Comparison of ENCODE assay signal across 9 cellular contexts in genomic region chr11:37503411-37504065, GRCh38.
DNase-seq lines count a peak whose midpoint lies in the region; ATAC-seq lines count a peak whose summit lies in the region.
"Had no signal": no experiment of that assay in that cellular context is flagged by ENCODE, and none has a peak within 500 bp of the region (broad histone marks: within the 10 kb centered on the region; RNA-seq: fewer than 3 reads in every experiment).

No MANE protein-coding gene starts in this region.

- no peak overlapping the region for H3K27ac Mint-ChIP-seq in T-helper 2 cell treated with Interferon-gamma antibody and Interleukin-4, amounts not matched to agents 5 μg/mL and 100 μg/mL, for 36 hours
- H3K27ac Mint-ChIP-seq: CD4-positive, alpha-beta memory T cell had no signal

- H3K27me3 Mint-ChIP-seq in T-helper 2 cell treated with Interferon-gamma antibody and Interleukin-4, amounts not matched to agents 5 μg/mL and 100 μg/mL, for 36 hours (ENCODE audit: low read depth) = no peaks in the 10 kb centered on the region
- H3K27me3 Mint-ChIP-seq: CD4-positive, alpha-beta memory T cell had no signal

- ATAC-seq in GM18517 (IDR thresholded peaks at IDR 0.05; ENCODE audit: unreplicated experiment) = peak; percentile 46
- ATAC-seq in GM21717 (IDR thresholded peaks at IDR 0.05; ENCODE audit: unreplicated experiment) = peak; percentile 38
- peak; percentile 52 for ATAC-seq in HG03354 (IDR thresholded peaks at IDR 0.05; ENCODE audit: poor library complexity, severe bottlenecking, unreplicated experiment)

- peak; percentile 62 for DNase-seq in foreskin melanocyte
- no peak for DNase-seq in GM19240 (ENCODE audit: insufficient read length, low spot score)
- no peak for DNase-seq in EL
- no peak for DNase-seq in T-helper 2 cell treated with Interferon-gamma antibody and Interleukin-4, amounts not matched to agents 5 μg/mL and 100 μg/mL, for 36 hours (ENCODE audit: low spot score)
- no peak for DNase-seq in activated CD4-positive, alpha-beta T cell treated with anti-CD3 and anti-CD28 coated beads, Interleukin-2, amount 50 U/mL, for 4 hours
- DNase-seq: CD4-positive, alpha-beta memory T cell had no signal

- H3K36me3 Mint-ChIP-seq in T-helper 2 cell treated with Interferon-gamma antibody and Interleukin-4, amounts not matched to agents 5 μg/mL and 100 μg/mL, for 36 hours (ENCODE audit: low read depth) = no peaks in the 10 kb centered on the region
- H3K36me3 Mint-ChIP-seq: CD4-positive, alpha-beta memory T cell had no signal

- H3K4me1 Mint-ChIP-seq in T-helper 2 cell treated with Interferon-gamma antibody and Interleukin-4, amounts not matched to agents 5 μg/mL and 100 μg/mL, for 36 hours (ENCODE audit: low read depth) = no peaks in the 10 kb centered on the region
- H3K4me1 Mint-ChIP-seq: CD4-positive, alpha-beta memory T cell had no signal

- no peak overlapping the region for H3K4me3 Mint-ChIP-seq in T-helper 2 cell treated with Interferon-gamma antibody and Interleukin-4, amounts not matched to agents 5 μg/mL and 100 μg/mL, for 36 hours
- H3K4me3 Mint-ChIP-seq: CD4-positive, alpha-beta memory T cell had no signal

- H3K9me3 Mint-ChIP-seq in T-helper 2 cell treated with Interferon-gamma antibody and Interleukin-4, amounts not matched to agents 5 μg/mL and 100 μg/mL, for 36 hours = peaks cover 12% of the 10 kb centered on the region
